In genomic region chr17:63699638-63700527, GRCh38 we compare ENCODE assay signal across 1 cellular context.
TF ChIP-seq lines count a peak whose summit lies in the region.

Gene LIMD2 (minus strand): TSS chr17:63700125. CDS start chr17:63699298, 827 bp downstream.

TF ChIP-seq in HepG2, 621 proteins besides CTCF, POLR2A, EP300 and RAD21 (continued from another document and continues in another):
- no peak for TF ChIP-seq ZHX2 (IDR thresholded peaks at IDR 0.05; ENCODE audit: low read depth)
- no peak for TF ChIP-seq ZHX2 (CRISPR knock-in tag; IDR thresholded peaks at IDR 0.05; ENCODE audit: borderline replicate concordance)
- no peak for TF ChIP-seq FOXM1 (CRISPR knock-in tag; IDR thresholded peaks at IDR 0.05)
- no peak; the same call in 1 of the 2 replicates for TF ChIP-seq DR1 (CRISPR knock-in tag; IDR thresholded peaks at IDR 0.05)
- no peak for TF ChIP-seq SP140L (CRISPR knock-in tag; IDR thresholded peaks at IDR 0.05; ENCODE audit: borderline replicate concordance)
- no peak for TF ChIP-seq TBP (CRISPR knock-in tag; IDR thresholded peaks at IDR 0.05)
- no peak for TF ChIP-seq ONECUT2 (CRISPR knock-in tag; IDR thresholded peaks at IDR 0.05)
- no peak for TF ChIP-seq HNRNPK (IDR thresholded peaks at IDR 0.05; ENCODE audit: low read depth, low read length, poor library complexity, severe bottlenecking)
- TF ChIP-seq ZBTB7B (CRISPR knock-in tag; IDR thresholded peaks at IDR 0.05), result peak; percentile 8; the same call in 1 of the 2 replicates
- TF ChIP-seq PLRG1 (conservative IDR thresholded peaks at IDR 0.05), result no peak
- TF ChIP-seq, protein P1, sequence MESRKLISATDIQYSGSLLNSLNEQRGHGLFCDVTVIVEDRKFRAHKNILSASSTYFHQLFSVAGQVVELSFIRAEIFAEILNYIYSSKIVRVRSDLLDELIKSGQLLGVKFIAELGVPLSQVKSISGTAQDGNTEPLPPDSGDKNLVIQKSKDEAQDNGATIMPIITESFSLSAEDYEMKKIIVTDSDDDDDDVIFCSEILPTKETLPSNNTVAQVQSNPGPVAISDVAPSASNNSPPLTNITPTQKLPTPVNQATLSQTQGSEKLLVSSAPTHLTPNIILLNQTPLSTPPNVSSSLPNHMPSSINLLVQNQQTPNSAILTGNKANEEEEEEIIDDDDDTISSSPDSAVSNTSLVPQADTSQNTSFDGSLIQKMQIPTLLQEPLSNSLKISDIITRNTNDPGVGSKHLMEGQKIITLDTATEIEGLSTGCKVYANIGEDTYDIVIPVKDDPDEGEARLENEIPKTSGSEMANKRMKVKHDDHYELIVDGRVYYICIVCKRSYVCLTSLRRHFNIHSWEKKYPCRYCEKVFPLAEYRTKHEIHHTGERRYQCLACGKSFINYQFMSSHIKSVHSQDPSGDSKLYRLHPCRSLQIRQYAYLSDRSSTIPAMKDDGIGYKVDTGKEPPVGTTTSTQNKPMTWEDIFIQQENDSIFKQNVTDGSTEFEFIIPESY (CRISPR knock-in tag; IDR thresholded peaks at IDR 0.05), result peak; percentile 64; the same call in 1 of the 2 replicates
- TF ChIP-seq PAF1 (CRISPR knock-in tag; IDR thresholded peaks at IDR 0.05), result no peak
- TF ChIP-seq CREB1 (IDR thresholded peaks at IDR 0.05), result no peak
- TF ChIP-seq CREB1 (CRISPR knock-in tag; IDR thresholded peaks at IDR 0.05), result no peak
- no peak for TF ChIP-seq RORA (CRISPR knock-in tag; IDR thresholded peaks at IDR 0.05)
- TF ChIP-seq ZNF670 (CRISPR knock-in tag; IDR thresholded peaks at IDR 0.05; ENCODE audit: borderline replicate concordance), result no peak
- 0 out of 2 replicates have a peak, but pooled peaks have one; percentile 19 for TF ChIP-seq ZMYM4 (CRISPR knock-in tag; IDR thresholded peaks at IDR 0.05)
- no peak for TF ChIP-seq ZNF501 (CRISPR knock-in tag; IDR thresholded peaks at IDR 0.05)
- TF ChIP-seq TEAD2 (CRISPR knock-in tag; IDR thresholded peaks at IDR 0.05), result no peak
- TF ChIP-seq TOE1 (CRISPR knock-in tag; IDR thresholded peaks at IDR 0.05), result no peak
- TF ChIP-seq MTA1 (CRISPR knock-in tag; IDR thresholded peaks at IDR 0.05; ENCODE audit: borderline replicate concordance), result 0 out of 2 replicates have a peak, but pooled peaks have one; percentile 15
- TF ChIP-seq ETS1 (CRISPR knock-in tag; IDR thresholded peaks at IDR 0.05), result 0 out of 2 replicates have a peak, but pooled peaks have one; percentile 37
- no peak for TF ChIP-seq ZNF33A (CRISPR knock-in tag; IDR thresholded peaks at IDR 0.05; ENCODE audit: borderline replicate concordance)
- no peak for TF ChIP-seq SIN3B (IDR thresholded peaks at IDR 0.05; ENCODE audit: low read length)
- no peak for TF ChIP-seq NFE2L2 (IDR thresholded peaks at IDR 0.05; ENCODE audit: low read length)
- TF ChIP-seq SMARCC2 (IDR thresholded peaks at IDR 0.05), result no peak
- TF ChIP-seq CEBPB (IDR thresholded peaks at IDR 0.05; ENCODE audit: borderline replicate concordance, low read depth, low read length), result no peak
- no peak for TF ChIP-seq CAMTA2 (CRISPR knock-in tag; IDR thresholded peaks at IDR 0.05; ENCODE audit: borderline replicate concordance)
- TF ChIP-seq U2AF1 (optimal IDR thresholded peaks at IDR 0.05; ENCODE audit: low read depth, low read length), result no peak
- no peak for TF ChIP-seq CHCHD3 (CRISPR knock-in tag; IDR thresholded peaks at IDR 0.05)
- no peak for TF ChIP-seq SIX4 (CRISPR knock-in tag; IDR thresholded peaks at IDR 0.05)
- TF ChIP-seq ZFP36L2 (CRISPR knock-in tag; IDR thresholded peaks at IDR 0.05), result no peak
- no peak for TF ChIP-seq REL (CRISPR knock-in tag; conservative IDR thresholded peaks at IDR 0.05)
- TF ChIP-seq, protein P2, sequence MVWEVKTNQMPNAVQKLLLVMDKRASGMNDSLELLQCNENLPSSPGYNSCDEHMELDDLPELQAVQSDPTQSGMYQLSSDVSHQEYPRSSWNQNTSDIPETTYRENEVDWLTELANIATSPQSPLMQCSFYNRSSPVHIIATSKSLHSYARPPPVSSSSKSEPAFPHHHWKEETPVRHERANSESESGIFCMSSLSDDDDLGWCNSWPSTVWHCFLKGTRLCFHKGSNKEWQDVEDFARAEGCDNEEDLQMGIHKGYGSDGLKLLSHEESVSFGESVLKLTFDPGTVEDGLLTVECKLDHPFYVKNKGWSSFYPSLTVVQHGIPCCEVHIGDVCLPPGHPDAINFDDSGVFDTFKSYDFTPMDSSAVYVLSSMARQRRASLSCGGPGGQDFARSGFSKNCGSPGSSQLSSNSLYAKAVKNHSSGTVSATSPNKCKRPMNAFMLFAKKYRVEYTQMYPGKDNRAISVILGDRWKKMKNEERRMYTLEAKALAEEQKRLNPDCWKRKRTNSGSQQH (CRISPR knock-in tag; IDR thresholded peaks at IDR 0.05; ENCODE audit: low read depth), result 0 out of 2 replicates have a peak, but pooled peaks have one; percentile 45
- peak; percentile 23; the same call in 1 of the 2 replicates for TF ChIP-seq TBX2 (CRISPR knock-in tag; IDR thresholded peaks at IDR 0.05; ENCODE audit: borderline replicate concordance)
- TF ChIP-seq NR1H2 (CRISPR knock-in tag; IDR thresholded peaks at IDR 0.05; ENCODE audit: borderline replicate concordance, low read depth), result no peak
- TF ChIP-seq ZNF562 (CRISPR knock-in tag; IDR thresholded peaks at IDR 0.05; ENCODE audit: borderline replicate concordance), result no peak
- TF ChIP-seq DBP (CRISPR knock-in tag; IDR thresholded peaks at IDR 0.05; ENCODE audit: not compliant biosample characterization), result no peak
- no peak; the same call in 1 of the 2 replicates for TF ChIP-seq NFAT5 (CRISPR knock-in tag; IDR thresholded peaks at IDR 0.05)
- TF ChIP-seq MIER3 (CRISPR knock-in tag; IDR thresholded peaks at IDR 0.05; ENCODE audit: borderline replicate concordance), result no peak
- TF ChIP-seq ZNF616 (CRISPR knock-in tag; IDR thresholded peaks at IDR 0.05; ENCODE audit: low read depth), result peak; percentile 44; the same call in 1 of the 2 replicates
- TF ChIP-seq ZNF672 (CRISPR knock-in tag; IDR thresholded peaks at IDR 0.05), result no peak
- 0 out of 2 replicates have a peak, but pooled peaks have one; percentile 5 for TF ChIP-seq ZBTB7A (CRISPR knock-in tag; IDR thresholded peaks at IDR 0.05)
- TF ChIP-seq ZNF775 (CRISPR knock-in tag; IDR thresholded peaks at IDR 0.05; ENCODE audit: borderline replicate concordance), result no peak
- TF ChIP-seq ZNF441 (CRISPR knock-in tag; IDR thresholded peaks at IDR 0.05; ENCODE audit: borderline replicate concordance), result no peak
